1 cellular context compared by ENCODE assay signal in the genomic region with DNA sequence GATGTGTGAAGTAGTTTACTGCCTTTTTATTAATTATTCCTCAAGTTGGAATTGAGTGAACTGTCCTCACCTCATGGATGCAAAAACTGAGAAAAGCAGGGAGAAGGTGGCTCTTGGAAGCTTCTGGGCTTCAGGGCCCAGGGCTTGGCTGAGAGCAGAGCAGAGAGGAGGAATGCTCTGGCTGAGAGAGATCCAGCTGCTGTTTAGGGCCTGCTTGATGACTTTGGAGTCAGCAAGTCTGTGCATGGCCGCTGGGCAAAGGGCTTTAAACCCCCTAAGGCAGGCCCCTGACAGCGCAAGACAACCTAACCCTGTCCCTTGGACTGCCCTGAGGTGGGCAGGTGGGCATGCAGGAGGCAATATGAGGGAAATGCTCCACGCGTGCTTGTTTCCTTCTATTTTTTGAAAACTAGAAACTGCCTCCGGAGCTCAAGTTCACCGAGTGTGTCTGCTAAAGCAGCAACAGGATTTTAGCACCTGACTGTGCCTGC.
TF ChIP-seq lines count a peak whose summit lies in the region.

No MANE protein-coding gene starts in this region.

TF ChIP-seq in IMR-90, 13 proteins besides CTCF, POLR2A, EP300 and RAD21:
- TF ChIP-seq FOS (IDR thresholded peaks at IDR 0.05; ENCODE audit: low read depth, low read length): no peak
- no peak for TF ChIP-seq MXI1 (IDR thresholded peaks at IDR 0.05; ENCODE audit: borderline replicate concordance, low read depth, low read length)
- TF ChIP-seq CHD1 (IDR thresholded peaks at IDR 0.05; ENCODE audit: low read depth, low read length): no peak
- no peak for TF ChIP-seq RFX5 (IDR thresholded peaks at IDR 0.05; ENCODE audit: low read depth, low read length)
- no peak for TF ChIP-seq CEBPB (IDR thresholded peaks at IDR 0.05; ENCODE audit: low read depth, low read length)
- no peak for TF ChIP-seq RCOR1 (IDR thresholded peaks at IDR 0.05; ENCODE audit: insufficient replicate concordance, low read length)
TF ChIP-seq in IMR-90: peak in this region for 0.
